In genomic region chr5:167661605-167662004, GRCh38 we compare ENCODE assay signal across 17 cellular contexts.
DNase-seq lines count a peak whose midpoint lies in the region; ATAC-seq and TF ChIP-seq lines count a peak whose summit lies in the region.
"Had no signal": no experiment of that assay in that cellular context is flagged by ENCODE, and none has a peak within 500 bp of the region (broad histone marks: within the 10 kb centered on the region; RNA-seq: fewer than 3 reads in every experiment).

No MANE protein-coding gene starts in this region.

- no peaks in the 10 kb centered on the region for H3F3A ChIP-seq in neural progenitor cell (ENCODE audit: low read depth)

- H3K4me1 ChIP-seq in neural progenitor cell: peaks cover 19% of the 10 kb centered on the region

- no peaks in the 10 kb centered on the region for H3K36me3 Mint-ChIP-seq in neural progenitor cell
- H3K36me3 Mint-ChIP-seq: CD8-positive, alpha-beta T cell had no signal

- TF ChIP-seq CTCF in neural progenitor cell (IDR thresholded peaks at IDR 0.05): no peak

- H3K4me2 ChIP-seq in neural progenitor cell: no peak overlapping the region
- H3K4me2 ChIP-seq: A549 had no signal

- H3K27ac Mint-ChIP-seq in neural progenitor cell: peak overlapping the region; percentile 27
- H3K27ac Mint-ChIP-seq: B cell; CD4-positive, alpha-beta T cell; CD8-positive, alpha-beta T cell had no signal

- no peak overlapping the region for H2AFZ ChIP-seq in neural progenitor cell (replicated peaks)

- H3K4me3 ChIP-seq in neural progenitor cell: no peak overlapping the region
- H3K4me3 ChIP-seq: A549; BLaER1 treated with 17β-estradiol and CSF1 and Interleukin-3, amounts not matched to agents 10 nM and 100 nM had no signal

- no peaks in the 10 kb centered on the region for H3K36me3 ChIP-seq in neural progenitor cell
- H3K36me3 ChIP-seq: BLaER1 treated with 17β-estradiol and CSF1 and Interleukin-3, amounts not matched to agents 10 nM and 100 nM had no signal

- H3K27me3 ChIP-seq in neural progenitor cell: no peaks in the 10 kb centered on the region
- H3K27me3 ChIP-seq: BLaER1 treated with 17β-estradiol and CSF1 and Interleukin-3, amounts not matched to agents 10 nM and 100 nM had no signal

- H3K79me2 ChIP-seq in neural progenitor cell (ENCODE audit: low read depth): no peaks in the 10 kb centered on the region

- no peaks in the 10 kb centered on the region for H3K9me3 ChIP-seq in neural progenitor cell (ENCODE audit: low read depth)
- H3K9me3 ChIP-seq: A549; BLaER1 treated with 17β-estradiol and CSF1 and Interleukin-3, amounts not matched to agents 10 nM and 100 nM; Caco-2 had no signal

- H3K27me3 Mint-ChIP-seq in neural progenitor cell (ENCODE audit: insufficient read depth, low read depth): no peaks in the 10 kb centered on the region
- H3K27me3 Mint-ChIP-seq: B cell; CD4-positive, alpha-beta T cell had no signal

- H3K9me3 Mint-ChIP-seq in neural progenitor cell: no peaks in the 10 kb centered on the region
- H3K9me3 Mint-ChIP-seq: CD4-positive, alpha-beta T cell had no signal

- ATAC-seq in left ventricle myocardium superior: peak; percentile 51
- ATAC-seq in left cardiac atrium: no peak
- no peak for ATAC-seq in HG02798 (IDR thresholded peaks at IDR 0.05; ENCODE audit: poor library complexity, unreplicated experiment)
- ATAC-seq in GM18502 (IDR thresholded peaks at IDR 0.05; ENCODE audit: poor library complexity, unreplicated experiment): no peak
- ATAC-seq: A549; CD8-positive, alpha-beta T cell had no signal

- H3K4me1 Mint-ChIP-seq in neural progenitor cell: peaks cover 25% of the 10 kb centered on the region
- H3K4me1 Mint-ChIP-seq: B cell had no signal

- H3K27ac ChIP-seq in neural progenitor cell: no peak overlapping the region
- H3K27ac ChIP-seq: 22Rv1; A549; BLaER1 treated with 17β-estradiol and CSF1 and Interleukin-3, amounts not matched to agents 10 nM and 100 nM; C4-2B had no signal

- DNase-seq in left ventricle myocardium superior: no peak
- DNase-seq in left cardiac atrium: no peak
- no peak for DNase-seq in neural progenitor cell (ENCODE audit: low spot score)
- DNase-seq: AML-193; Caco-2; Calu3; CD4-positive, alpha-beta T cell; CD8-positive, alpha-beta T cell; DMS79 treated with DMSO at 0.1 percent for 48 hours; GF-D8 had no signal

- H3K4me3 Mint-ChIP-seq in neural progenitor cell: no peak overlapping the region
- H3K4me3 Mint-ChIP-seq: B cell; CD4-positive, alpha-beta T cell; CD8-positive, alpha-beta T cell had no signal

- H4K20me1 ChIP-seq in neural progenitor cell (ENCODE audit: low read depth): no peaks in the 10 kb centered on the region

- intact Hi-C loops in left ventricle myocardium superior (cut with micrococcal nuclease) (no loop called here), left cardiac atrium (cut with DNase I) (no loop called here)

- no peak overlapping the region for H3K9ac ChIP-seq in neural progenitor cell
- H3K9ac ChIP-seq: BLaER1 treated with 17β-estradiol and CSF1 and Interleukin-3, amounts not matched to agents 10 nM and 100 nM had no signal
